Comparison of ENCODE assay signal across 17 cellular contexts in the genomic region with DNA sequence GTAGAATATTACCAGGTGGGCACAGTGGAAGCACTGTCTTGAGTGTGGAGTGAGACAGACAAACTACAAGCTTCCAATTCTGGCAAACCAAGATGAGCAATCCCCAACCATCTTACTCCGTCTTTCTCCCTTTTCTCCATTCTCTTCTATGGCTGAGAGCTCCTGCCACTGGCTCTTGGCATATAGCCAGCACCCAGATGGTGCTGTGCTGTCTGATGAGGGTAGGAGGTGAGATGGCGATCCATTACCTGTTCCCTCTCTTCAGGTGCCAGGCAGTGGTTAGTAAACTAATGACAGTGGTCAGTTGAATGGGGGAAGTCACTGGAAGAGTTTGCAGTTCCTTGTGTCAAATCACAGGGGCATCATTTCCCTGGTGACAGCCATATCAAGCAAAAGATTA.
DNase-seq lines count a peak whose midpoint lies in the region; ATAC-seq, FAIRE-seq and TF ChIP-seq lines count a peak whose summit lies in the region.
"Had no signal": no experiment of that assay in that cellular context is flagged by ENCODE, and none has a peak within 500 bp of the region (broad histone marks: within the 10 kb centered on the region; RNA-seq: fewer than 3 reads in every experiment).

No MANE protein-coding gene starts in this region.

- DNase-seq in NCI-H2227 (lab: John Stamatoyannopoulos, UW; ENCODE audit: unreplicated experiment), result peak; percentile 48
- DNase-seq in NCI-H2227 treated with DMSO at 0.1 percent for 48 hours (lab: John Stamatoyannopoulos, UW), result no peak
- DNase-seq in LHCN-M2 (ENCODE audit: low read depth), result peak; percentile 26
- DNase-seq in RWPE2 (ENCODE audit: low spot score), result no peak
- peak; percentile 53 for DNase-seq in small intestine
- DNase-seq in germinal center (ENCODE audit: low spot score), result no peak
- DNase-seq in HK-2 (ENCODE audit: unreplicated experiment), result no peak
- DNase-seq: activated CD8-positive, alpha-beta T cell treated with anti-CD3 and anti-CD28 coated beads for 36 hours; activated effector memory CD4-positive, alpha-beta T cell treated with anti-CD3 and anti-CD28 coated beads, Interleukin-2, amount 50 U/mL, for 16 hours; EL; IMR-90; midbrain; SIG-M5; tibial artery had no signal

- H3K27ac ChIP-seq in RWPE2 (ENCODE audit: poor library complexity, severe bottlenecking) (no peak overlapping the region), small intestine (ENCODE audit: low read depth in 1 of 2, low read length in 1 of 2) (no peak overlapping the region)
- H3K27ac ChIP-seq: tibial artery had no signal

- 39 to 68% (median 41%) methylated on average over 2 of the region's 2 CpGs for WGBS in small intestine, 3 donors

- no peak for TF ChIP-seq CTCF in RWPE2 (IDR thresholded peaks at IDR 0.05; ENCODE audit: poor library complexity, severe bottlenecking)

- H3K4me1 ChIP-seq in RWPE2 (ENCODE audit: insufficient read depth, poor library complexity, severe bottlenecking) (peaks cover 33% of the 10 kb centered on the region), small intestine (ENCODE audit: control insufficient read depth in 2 of 2, insufficient read depth in 1 of 2, low read depth in 1 of 2, low read length in 1 of 2) (peaks cover 3 to 6% of the 10 kb centered on the region in 2 donors)

- H3K4me3 ChIP-seq in RWPE2 (ENCODE audit: severe bottlenecking), result no peak overlapping the region
- no peak overlapping the region for H3K4me3 ChIP-seq in small intestine (ENCODE audit: low read depth in 1 of 2, low read length in 2 of 2)
- H3K4me3 ChIP-seq: tibial artery had no signal

- no peak for FAIRE-seq in small intestine (lab: Jason Lieb, UNC)
- FAIRE-seq: astrocyte, GM12892 had no signal

- H3K9me3 ChIP-seq in RWPE2 (ENCODE audit: severe bottlenecking) (no peaks in the 10 kb centered on the region), small intestine (ENCODE audit: control insufficient read depth, low read depth) (no peaks in the 10 kb centered on the region)

- no peaks in the 10 kb centered on the region for H3K27me3 ChIP-seq in RWPE2 (ENCODE audit: insufficient read depth, poor library complexity, severe bottlenecking)
- no peaks in the 10 kb centered on the region for H3K27me3 ChIP-seq in small intestine (ENCODE audit: control insufficient read depth in 2 of 2, insufficient read depth in 2 of 2, low read length in 2 of 2)
- H3K27me3 ChIP-seq: tibial artery had no signal

- H3K36me3 ChIP-seq in RWPE2 (ENCODE audit: low read depth) (peaks cover 52% of the 10 kb centered on the region), small intestine (ENCODE audit: control insufficient read depth in 2 of 2, insufficient read depth in 2 of 2, low read length in 2 of 2) (peaks cover 2 to 4% of the 10 kb centered on the region in 2 donors)

- ATAC-seq in RWPE2 (ENCODE audit: low read depth) (peak; percentile 13; the same call in 2 of the 3 replicates), GM21381 (IDR thresholded peaks at IDR 0.05; ENCODE audit: unreplicated experiment) (no peak)
- ATAC-seq: activated CD8-positive, alpha-beta T cell treated with anti-CD3 and anti-CD28 coated beads for 36 hours had no signal

Comparison
In these comparisons a context has a peak if more than half of its experiments do, and no peak if none do; other contexts are left out.
1. DNase-seq: peak in NCI-H2227 (single experiment), LHCN-M2 (single experiment) and small intestine (single experiment); none in NCI-H2227 treated with DMSO at 0.1 percent for 48 hours (single experiment), RWPE2 (single experiment), germinal center (single experiment) and HK-2 (single experiment).